1 cellular context compared by ENCODE assay signal in genomic region chr16:66406534-66407368, GRCh38.
TF ChIP-seq lines count a peak whose summit lies in the region.

No MANE protein-coding gene starts in this region.

TF ChIP-seq in GM23338, 12 proteins besides CTCF, POLR2A, EP300 and RAD21 (continued from another document):
- no peak for TF ChIP-seq ZNF462 (CRISPR knock-in tag; IDR thresholded peaks at IDR 0.05)
